20 cellular contexts compared by ENCODE assay signal in the genomic region with DNA sequence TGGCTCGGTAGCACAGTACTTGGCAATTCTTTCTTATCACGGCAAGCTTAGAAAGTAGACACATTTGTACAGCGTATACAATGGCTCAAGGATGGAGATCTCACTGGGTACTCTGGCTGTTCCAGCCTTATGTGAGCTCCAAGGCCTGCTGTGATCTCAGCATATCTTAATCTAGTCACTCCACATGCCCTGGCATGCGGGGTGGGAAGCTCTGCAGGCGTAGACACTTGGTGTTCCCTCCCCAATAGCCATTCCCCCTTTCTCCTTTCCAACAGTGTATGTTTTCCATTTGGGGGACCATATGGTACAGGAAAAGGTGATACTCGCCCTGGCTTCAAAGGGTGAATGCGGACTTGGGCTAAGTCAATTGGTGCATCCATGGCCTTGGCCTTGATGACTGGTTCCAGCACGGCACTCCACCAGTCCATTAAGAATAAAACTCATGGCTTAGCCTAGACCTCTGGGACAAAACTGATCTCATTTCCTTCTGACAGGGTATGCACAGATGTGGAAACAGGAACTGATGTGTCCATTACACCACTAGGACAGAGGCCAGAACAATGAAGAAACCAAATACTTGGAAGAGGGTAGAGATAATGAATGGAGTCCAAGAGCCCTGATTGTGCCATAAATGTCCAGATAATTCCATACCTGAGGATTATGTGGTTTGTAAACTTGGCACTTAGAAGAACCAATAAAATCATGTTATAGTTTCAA. TPM values are rescaled to one million over a fixed set of nuclear protein-coding genes. Genes with fewer than 3 reads are reported as not detected.
DNase-seq lines count a peak whose midpoint lies in the region; ATAC-seq, FAIRE-seq and TF ChIP-seq lines count a peak whose summit lies in the region.
"Had no signal": no experiment of that assay in that cellular context is flagged by ENCODE, and none has a peak within 500 bp of the region (broad histone marks: within the 10 kb centered on the region; RNA-seq: fewer than 3 reads in every experiment).

No MANE protein-coding gene starts in this region.

- H3K4me3 ChIP-seq in K562 = no peak overlapping the region
- no peak overlapping the region for H3K4me3 ChIP-seq in upper lobe of right lung
- no peak overlapping the region for H3K4me3 ChIP-seq in SJCRH30
- H3K4me3 ChIP-seq: body of pancreas had no signal

- WGBS in K562 (ENCODE audit: insufficient coverage, low coverage, missing lambda C conversion rate) = 59% methylated on average over 8 of the region's 8 CpGs

- H3K4me2 ChIP-seq in K562 (ENCODE audit: insufficient read depth, low read length) = no peak overlapping the region

- H3K36me3 Mint-ChIP-seq in osteocyte (ENCODE audit: unreplicated experiment) = peaks cover 7% of the 10 kb centered on the region

- ATAC-seq in Right ventricle myocardium inferior (peak; percentile 31), left ventricle myocardium superior (no peak), K562 (no peak), upper lobe of right lung (peak; percentile 80)
- ATAC-seq: body of pancreas, left lobe of liver had no signal

- no peaks in the 10 kb centered on the region for H4K20me1 ChIP-seq in K562 (replicated peaks; ENCODE audit: control insufficient read depth, insufficient read depth, low read length)

- POLR2A ChIA-PET in K562 (lab: Yijun Ruan, JAX) = interaction anchor here (1.0 to 1.3 kb wide), 6 partner anchors 13 to 116 kb away, joined by 3 to 7 read pairs (median 3); no protein-coding TSS in a partner anchor

- no TSS peak for BruUV-seq in K562 (replicated peaks; lab: Mats Ljungman, UMichigan)

- H3K9me1 ChIP-seq in K562 (ENCODE audit: control insufficient read depth, insufficient read depth, low read length) = no peaks in the 10 kb centered on the region

- H3K36me3 ChIP-seq in K562 (ENCODE audit: control insufficient read depth, insufficient read depth, low read length) = no peaks in the 10 kb centered on the region
- H3K36me3 ChIP-seq in upper lobe of right lung = no peaks in the 10 kb centered on the region
- no peaks in the 10 kb centered on the region for H3K36me3 ChIP-seq in SJCRH30

- no peak overlapping the region for H3K9ac ChIP-seq in K562 (ENCODE audit: insufficient read depth in 1 of 2, low read depth in 2 of 2, low read length in 2 of 2)

- no peak overlapping the region for H3K27ac ChIP-seq in K562 (ENCODE audit: extremely low read depth, low read depth, low read length)
- H3K27ac ChIP-seq in upper lobe of right lung = no peak overlapping the region
- no peak overlapping the region for H3K27ac ChIP-seq in SJCRH30
- H3K27ac ChIP-seq: body of pancreas, VCaP had no signal

- FAIRE-seq in K562 (lab: Jason Lieb, UNC) = no peak

- H2AFZ ChIP-seq in K562 (ENCODE audit: low read depth, low read length) = peak overlapping the region; percentile 10; the same call in 1 of the 2 replicates

- TF ChIP-seq CTCF in K562 (IDR thresholded peaks at IDR 0.05 in 2 of 3, conservative IDR thresholded peaks at IDR 0.05 in 1 of 3; ENCODE audit: insufficient read depth in 2 of 3, low read depth in 1 of 3, low read length in 3 of 3) = no peak
- no peak for TF ChIP-seq CTCF in upper lobe of right lung (IDR thresholded peaks at IDR 0.05)
- TF ChIP-seq CTCF in osteocyte (IDR thresholded peaks at IDR 0.05) = no peak

- H3K79me2 ChIP-seq in K562 (ENCODE audit: control insufficient read depth, insufficient read depth, low read length) = no peaks in the 10 kb centered on the region

- intact Hi-C loops in Right ventricle myocardium inferior (cut with DNase I) = no loop called here
- intact Hi-C loops in left ventricle myocardium superior (cut with micrococcal nuclease) = no loop called here
- intact Hi-C loops in K562 (cut with micrococcal nuclease) = no loop called here
- intact Hi-C loops in upper lobe of right lung (cut with DNase I) = no loop called here

- no peak for DNase-seq in Right ventricle myocardium inferior (ENCODE audit: missing footprints)
- DNase-seq in left ventricle myocardium superior = no peak
- no peak for DNase-seq in K562 (ENCODE audit: extremely low read depth in 1 of 4, low spot score in 3 of 4)
- DNase-seq in fibroblast of peridontal ligament (ENCODE audit: extremely low read depth) = peak; percentile 65
- no peak for DNase-seq in upper lobe of right lung
- no peak for DNase-seq in osteocyte (ENCODE audit: extremely low spot score, unreplicated experiment)
- no peak for DNase-seq in SJCRH30
- DNase-seq in LoVo (ENCODE audit: low spot score) = no peak
- DNase-seq: activated CD4-positive, alpha-beta T cell treated with anti-CD3 and anti-CD28 coated beads, Interleukin-2, amount 50 U/mL, for 4 hours; activated naive CD4-positive, alpha-beta T cell treated with anti-CD3 and anti-CD28 coated beads, Interleukin-2, amount 50 U/mL, for 16 hours; activated T-cell treated with anti-CD3 and anti-CD28 coated beads, Interleukin-2, amount 50 U/mL, for 24 hours; body of pancreas; CD4-positive, alpha-beta T cell; DND-41; HFFc6; NCI-H2029; NCI-H524; stimulated activated CD4-positive, alpha-beta T cell treated with anti-CD3 and anti-CD28 coated beads, Interleukin-2, amount 100 ng/mL, for 48 hours had no signal

- no peak overlapping the region for H3K27ac Mint-ChIP-seq in osteocyte (ENCODE audit: unreplicated experiment)
- H3K27ac Mint-ChIP-seq: activated T-cell treated with anti-CD3 and anti-CD28 coated beads, Interleukin-2, amount 50 U/mL, for 24 hours; CD4-positive, alpha-beta T cell; HFFc6 had no signal

- H3K27me3 ChIP-seq in K562 (ENCODE audit: control insufficient read depth in 2 of 2, insufficient read depth in 2 of 2, low read length in 2 of 2) (no peaks in the 10 kb centered on the region), upper lobe of right lung (no peaks in the 10 kb centered on the region), SJCRH30 (no peaks in the 10 kb centered on the region)
- H3K27me3 ChIP-seq: body of pancreas had no signal

- H3K4me3 Mint-ChIP-seq in osteocyte (ENCODE audit: unreplicated experiment) = no peak overlapping the region
- H3K4me3 Mint-ChIP-seq: activated T-cell treated with anti-CD3 and anti-CD28 coated beads, Interleukin-2, amount 50 U/mL, for 24 hours; CD4-positive, alpha-beta T cell; HFFc6 had no signal

- peaks cover 6% of the 10 kb centered on the region for H3K9me3 Mint-ChIP-seq in osteocyte (ENCODE audit: unreplicated experiment)
- H3K9me3 Mint-ChIP-seq: activated T-cell treated with anti-CD3 and anti-CD28 coated beads, Interleukin-2, amount 50 U/mL, for 24 hours; CD4-positive, alpha-beta T cell had no signal

- CTCF ChIA-PET in K562 (lab: Yijun Ruan, JAX; ENCODE audit: low intra/inter-chr PET ratio) = no interaction called here

- H3K9me3 ChIP-seq in K562 (replicated peaks; ENCODE audit: control insufficient read depth, insufficient read depth, low read depth, low read length) = no peaks in the 10 kb centered on the region
- H3K9me3 ChIP-seq in upper lobe of right lung = no peaks in the 10 kb centered on the region
- no peaks in the 10 kb centered on the region for H3K9me3 ChIP-seq in SJCRH30 (replicated peaks)
- H3K9me3 ChIP-seq: body of pancreas had no signal

- in situ Hi-C loops in K562 (cut with MboI) = no loop called here

- no peaks in the 10 kb centered on the region for H3K27me3 Mint-ChIP-seq in osteocyte (ENCODE audit: unreplicated experiment)
- H3K27me3 Mint-ChIP-seq: activated T-cell treated with anti-CD3 and anti-CD28 coated beads, Interleukin-2, amount 50 U/mL, for 24 hours; CD4-positive, alpha-beta T cell had no signal

- no peak for TF ChIP-seq POLR2A in K562 (conservative IDR thresholded peaks at IDR 0.05)

- no peak for TF ChIP-seq RAD21 in K562 (CRISPR knock-in tag; conservative IDR thresholded peaks at IDR 0.05 in 1 of 2, IDR thresholded peaks at IDR 0.05 in 1 of 2)

- H3K4me1 Mint-ChIP-seq in osteocyte (ENCODE audit: unreplicated experiment) = no peaks in the 10 kb centered on the region

- H3K4me1 ChIP-seq in K562 (replicated peaks in 1 of 2; ENCODE audit: control insufficient read depth in 2 of 2, insufficient read depth in 2 of 2, low read length in 2 of 2) = peaks cover 0 to 11% of the 10 kb centered on the region in 2 experiments; a peak in 4 of 5 replicates
- no peaks in the 10 kb centered on the region for H3K4me1 ChIP-seq in upper lobe of right lung
- H3K4me1 ChIP-seq in SJCRH30 = peaks cover 9% of the 10 kb centered on the region
- H3K4me1 ChIP-seq: body of pancreas had no signal

- no peak for TF ChIP-seq EP300 in K562 (IDR thresholded peaks at IDR 0.05; ENCODE audit: low read length)

TF ChIP-seq in K562, 482 proteins besides CTCF, POLR2A, EP300 and RAD21:
- TF ChIP-seq MYBL2 (IDR thresholded peaks at IDR 0.05; ENCODE audit: low read depth) = no peak
- no peak for TF ChIP-seq MYBL2 (CRISPR knock-in tag; IDR thresholded peaks at IDR 0.05; ENCODE audit: borderline replicate concordance)
- 0 out of 2 replicates have a peak, but pooled peaks have one; percentile 16 for TF ChIP-seq SPI1 (IDR thresholded peaks at IDR 0.05; ENCODE audit: borderline replicate concordance, low read depth, low read length)

RNA-seq across cellular contexts. Expression of a gene that starts 28.4 kb away (rescaled TPM):
- total RNA-seq in Right ventricle myocardium inferior (8.4 TPM), left ventricle myocardium superior (10.0 TPM), K562 (2014; rRNA removed) (40.1 and 65.8 TPM in 2 replicates), K562 (2014; rRNA removed; fragmentation: Illumina TruSeq; extraction: Trizol) (49.2 and 54.5 TPM in 2 replicates), K562 (2015; rRNA removed; fragmentation: Illumina TruSeq; extraction: Trizol) (43.5 and 47.9 TPM in 2 replicates), K562 (2021) (44.6 and 49.3 TPM in 2 replicates), upper lobe of right lung (48.4 TPM), osteocyte (83.0 and 90.7 TPM in 2 replicates)
- total RNA-seq in K562 (2011; cell fraction: chromatin; rRNA removed; ENCODE audit: low replicate concordance) = 63.6 and 121 TPM in 2 replicates
- 64.2 and 69.3 TPM in 2 replicates for total RNA-seq in K562 (2011; cell fraction: nucleolus; rRNA removed)
- 73.3 and 83.1 TPM in 2 replicates for total RNA-seq in K562 (2011; cell fraction: nucleoplasm; rRNA removed)
- polyA plus RNA-seq in K562 (2011; rRNA removed) (55.5 and 56.3 TPM in 2 replicates), K562 (2014; fragmentation: Illumina TruSeq; extraction: Trizol) (60.9 and 77.7 TPM in 2 replicates), K562 (2014; fragmentation: Nextera tagmentation; extraction: Ambion mirVana) (10 to 100 TPM; 16.1 to 18.0 TPM), K562 (2014; rRNA removed) (40.6 and 43.7 TPM in 2 replicates)
- 68.0 and 84.8 TPM in 2 replicates for polyA plus RNA-seq in K562 (2011; cell fraction: cytosol; rRNA removed)
- 110 and 144 TPM in 2 replicates for polyA plus RNA-seq in K562 (2011; cell fraction: nucleus; rRNA removed)
- 43.2 and 67.0 TPM in 2 replicates for polyA plus RNA-seq in K562 (2012)
- 62.8 and 65.0 TPM in 2 replicates for polyA minus RNA-seq in K562 (2011; rRNA and poly(A)+ RNA removed)
- 20.3 and 31.7 TPM in 2 replicates for polyA minus RNA-seq in K562 (2011; cell fraction: cytosol; rRNA and poly(A)+ RNA removed)
- 54.0 and 105 TPM in 2 replicates for polyA minus RNA-seq in K562 (2011; cell fraction: nucleus; rRNA and poly(A)+ RNA removed)
- 86.9 and 88.8 TPM in 2 replicates for total RNA-seq in SJCRH30 (2014; rRNA removed; shearing (Covaris generic))

Comparison
In these comparisons a context has a peak if more than half of its experiments do, and no peak if none do; other contexts are left out.
1. ATAC-seq: peak in Right ventricle myocardium inferior (single experiment) and upper lobe of right lung (single experiment); none in left ventricle myocardium superior (single experiment) and K562 (single experiment).